1 cellular context compared by ENCODE assay signal in genomic region chr5:11596657-11597071, GRCh38.
TF ChIP-seq lines count a peak whose summit lies in the region.

No MANE protein-coding gene starts in this region.

TF ChIP-seq in HepG2, 621 proteins besides CTCF, POLR2A, EP300 and RAD21 (continued from another document):
- TF ChIP-seq, protein P1, sequence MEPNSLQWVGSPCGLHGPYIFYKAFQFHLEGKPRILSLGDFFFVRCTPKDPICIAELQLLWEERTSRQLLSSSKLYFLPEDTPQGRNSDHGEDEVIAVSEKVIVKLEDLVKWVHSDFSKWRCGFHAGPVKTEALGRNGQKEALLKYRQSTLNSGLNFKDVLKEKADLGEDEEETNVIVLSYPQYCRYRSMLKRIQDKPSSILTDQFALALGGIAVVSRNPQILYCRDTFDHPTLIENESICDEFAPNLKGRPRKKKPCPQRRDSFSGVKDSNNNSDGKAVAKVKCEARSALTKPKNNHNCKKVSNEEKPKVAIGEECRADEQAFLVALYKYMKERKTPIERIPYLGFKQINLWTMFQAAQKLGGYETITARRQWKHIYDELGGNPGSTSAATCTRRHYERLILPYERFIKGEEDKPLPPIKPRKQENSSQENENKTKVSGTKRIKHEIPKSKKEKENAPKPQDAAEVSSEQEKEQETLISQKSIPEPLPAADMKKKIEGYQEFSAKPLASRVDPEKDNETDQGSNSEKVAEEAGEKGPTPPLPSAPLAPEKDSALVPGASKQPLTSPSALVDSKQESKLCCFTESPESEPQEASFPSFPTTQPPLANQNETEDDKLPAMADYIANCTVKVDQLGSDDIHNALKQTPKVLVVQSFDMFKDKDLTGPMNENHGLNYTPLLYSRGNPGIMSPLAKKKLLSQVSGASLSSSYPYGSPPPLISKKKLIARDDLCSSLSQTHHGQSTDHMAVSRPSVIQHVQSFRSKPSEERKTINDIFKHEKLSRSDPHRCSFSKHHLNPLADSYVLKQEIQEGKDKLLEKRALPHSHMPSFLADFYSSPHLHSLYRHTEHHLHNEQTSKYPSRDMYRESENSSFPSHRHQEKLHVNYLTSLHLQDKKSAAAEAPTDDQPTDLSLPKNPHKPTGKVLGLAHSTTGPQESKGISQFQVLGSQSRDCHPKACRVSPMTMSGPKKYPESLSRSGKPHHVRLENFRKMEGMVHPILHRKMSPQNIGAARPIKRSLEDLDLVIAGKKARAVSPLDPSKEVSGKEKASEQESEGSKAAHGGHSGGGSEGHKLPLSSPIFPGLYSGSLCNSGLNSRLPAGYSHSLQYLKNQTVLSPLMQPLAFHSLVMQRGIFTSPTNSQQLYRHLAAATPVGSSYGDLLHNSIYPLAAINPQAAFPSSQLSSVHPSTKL (CRISPR knock-in tag; IDR thresholded peaks at IDR 0.05) = peak; percentile 96
- TF ChIP-seq EHMT2 (IDR thresholded peaks at IDR 0.05; ENCODE audit: borderline replicate concordance, low read depth, low read length) = peak; percentile 63; the same call in 1 of the 2 replicates
- peak; percentile 89 for TF ChIP-seq TCF7 (IDR thresholded peaks at IDR 0.05; ENCODE audit: low read depth)
- peak; percentile 78; the same call in 1 of the 2 replicates for TF ChIP-seq CBX5 (CRISPR knock-in tag; IDR thresholded peaks at IDR 0.05; ENCODE audit: borderline replicate concordance)
- TF ChIP-seq ELF3 (CRISPR knock-in tag; IDR thresholded peaks at IDR 0.05) = peak; percentile 69
- 0 out of 2 replicates have a peak, but pooled peaks have one; percentile 39 for TF ChIP-seq GATAD1 (CRISPR knock-in tag; IDR thresholded peaks at IDR 0.05)
- TF ChIP-seq HMG20A (CRISPR knock-in tag; IDR thresholded peaks at IDR 0.05; ENCODE audit: borderline replicate concordance) = peak; percentile 92
- peak; percentile 16; the same call in 1 of the 2 replicates for TF ChIP-seq MEIS2 (CRISPR knock-in tag; IDR thresholded peaks at IDR 0.05)
- TF ChIP-seq KDM3A (CRISPR knock-in tag; IDR thresholded peaks at IDR 0.05; ENCODE audit: low read depth) = no peak
- TF ChIP-seq CREB1 (IDR thresholded peaks at IDR 0.05) = no peak
- peak; percentile 81 for TF ChIP-seq CREB1 (CRISPR knock-in tag; IDR thresholded peaks at IDR 0.05)
- no peak for TF ChIP-seq REL (CRISPR knock-in tag; conservative IDR thresholded peaks at IDR 0.05)
- peak; percentile 52; the same call in 1 of the 2 replicates for TF ChIP-seq ZNF878 (CRISPR knock-in tag; IDR thresholded peaks at IDR 0.05)
- 0 out of 2 replicates have a peak, but pooled peaks have one; percentile 29 for TF ChIP-seq KDM4B (CRISPR knock-in tag; IDR thresholded peaks at IDR 0.05)
- TF ChIP-seq HNF4G (IDR thresholded peaks at IDR 0.05; ENCODE audit: borderline replicate concordance, low read depth, low read length) = peak; percentile 70; the same call in 1 of the 2 replicates
- no peak for TF ChIP-seq HNF4G (CRISPR knock-in tag; IDR thresholded peaks at IDR 0.05; ENCODE audit: borderline replicate concordance, low read depth)
- TF ChIP-seq, protein P2, sequence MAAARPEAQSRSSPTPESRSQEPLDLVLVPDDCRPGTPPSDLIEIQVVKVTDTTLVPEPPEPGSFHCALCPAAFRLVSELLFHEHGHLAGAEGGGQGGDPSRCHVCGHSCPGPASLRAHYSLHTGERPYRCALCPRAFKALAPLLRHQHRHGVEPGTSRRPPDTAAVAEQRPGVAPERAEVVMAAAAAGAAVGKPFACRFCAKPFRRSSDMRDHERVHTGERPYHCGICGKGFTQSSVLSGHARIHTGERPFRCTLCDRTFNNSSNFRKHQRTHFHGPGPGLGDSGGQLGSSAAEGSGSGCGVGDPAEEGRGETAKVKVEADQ (CRISPR knock-in tag; IDR thresholded peaks at IDR 0.05; ENCODE audit: borderline replicate concordance) = 0 out of 2 replicates have a peak, but pooled peaks have one; percentile 41
- no peak for TF ChIP-seq ZNF775 (CRISPR knock-in tag; IDR thresholded peaks at IDR 0.05; ENCODE audit: borderline replicate concordance)
- 0 out of 2 replicates have a peak, but pooled peaks have one; percentile 15 for TF ChIP-seq ZNF3 (CRISPR knock-in tag; IDR thresholded peaks at IDR 0.05)
- TF ChIP-seq ZKSCAN5 (CRISPR knock-in tag; IDR thresholded peaks at IDR 0.05) = no peak
